8 cellular contexts compared by ENCODE assay signal in genomic region chr15:40323239-40323952, GRCh38. TPM values are rescaled to one million over a fixed set of nuclear protein-coding genes. Genes with fewer than 3 reads are reported as not detected.
A peak's percentile ranks its signal among the peaks of the same experiment; 100 is the strongest.
DNase-seq lines count a peak whose midpoint lies in the region; ATAC-seq and TF ChIP-seq lines count a peak whose summit lies in the region.

Gene INAFM2, plus strand, starts transcription at chr15:40323692. Its CDS starts 364 bp downstream, at chr15:40324056.

- POLR2A ChIA-PET in Caco-2 (lab: Charles Lee): interaction anchor here (0.6 kb wide), 1 partner anchor 9 kb away, joined by 3 read pairs; no protein-coding TSS in a partner anchor

- DNase-seq in Caco-2 (peak; percentile 90 to 93), HT1080 (ENCODE audit: low read depth) (peak; percentile 95), NOMO-1 treated with dmso at 0.1 percent for 144 hours (lab: John Stamatoyannopoulos, UW; ENCODE audit: unreplicated experiment) (peak; percentile 96), mesenteric fat pad (ENCODE audit: low spot score) (peak; percentile 96)
- peak; percentile 63 to 83 (median 70) for DNase-seq in activated CD8-positive, alpha-beta memory T cell treated with anti-CD3 and anti-CD28 coated beads for 48 hours (ENCODE audit: low read depth in 2 of 3, low spot score in 2 of 3)
- DNase-seq in stimulated activated CD8-positive, alpha-beta memory T cell treated with anti-CD3 and anti-CD28 coated beads, Interleukin-15, amount 100 ng/mL, for 24 hours (ENCODE audit: low read depth): peak; percentile 85

- CTCF ChIA-PET in Caco-2 (lab: Charles Lee): interaction anchor here (0.6 to 1.5 kb wide), 17 partner anchors 13 to 217 kb away, joined by 3 to 47 read pairs (median 4); partner anchors contain the start of genes CCDC9B, IVD and KNSTRN

- TF ChIP-seq CTCF in Caco-2 (IDR thresholded peaks at IDR 0.05; ENCODE audit: insufficient read depth in 1 of 2, low read depth in 1 of 2, low read length in 1 of 2, severe bottlenecking in 1 of 2, unreplicated experiment in 1 of 2): peak; percentile 69 to 72

- H3K36me3 ChIP-seq in Caco-2 (ENCODE audit: control insufficient read depth, insufficient read depth, low read length) (peaks cover 1% of the 10 kb centered on the region; the same call in 1 of the 2 replicates), endocrine pancreas (ENCODE audit: control insufficient read depth, insufficient read depth, low read length) (no peaks in the 10 kb centered on the region)

- peaks cover 25% of the 10 kb centered on the region for H3K4me1 Mint-ChIP-seq in Caco-2 (ENCODE audit: low read depth, unreplicated experiment)

- peak within 1 kb of the TSS; percentile 54 for H3K9ac ChIP-seq in endocrine pancreas (ENCODE audit: control insufficient read depth, insufficient read depth, low read length)

- H3K36me3 Mint-ChIP-seq in Caco-2 (ENCODE audit: insufficient read depth, unreplicated experiment): peaks cover 6% of the 10 kb centered on the region

- H3K4me3 ChIP-seq in Caco-2 (ENCODE audit: low read depth, low read length) (peak within 1 kb of the TSS; percentile 74), endocrine pancreas (ENCODE audit: control insufficient read depth, insufficient read depth, low read length) (no peak within 1 kb of the TSS)

- no peaks in the 10 kb centered on the region for H3K9me3 Mint-ChIP-seq in Caco-2 (ENCODE audit: unreplicated experiment)

- no peak within 1 kb of the TSS for H3K27ac Mint-ChIP-seq in Caco-2 (ENCODE audit: unreplicated experiment)

- no peaks in the 10 kb centered on the region for H3K27me3 Mint-ChIP-seq in Caco-2 (ENCODE audit: insufficient read depth, unreplicated experiment)

- H3K9me3 ChIP-seq in Caco-2 (no peaks in the 10 kb centered on the region), endocrine pancreas (ENCODE audit: control insufficient read depth, low read length) (no peaks in the 10 kb centered on the region)

- peak within 1 kb of the TSS; percentile 66 for H3K4me3 Mint-ChIP-seq in Caco-2 (ENCODE audit: unreplicated experiment)

- no TSS peak for BruUV-seq in Caco-2 (replicated peaks; lab: Mats Ljungman, UMichigan)

- H3K4me1 ChIP-seq in Caco-2: peaks cover 16% of the 10 kb centered on the region
- H3K4me1 ChIP-seq in endocrine pancreas (ENCODE audit: control insufficient read depth, insufficient read depth, low read length): peaks cover 15% of the 10 kb centered on the region

- intact Hi-C loops in Caco-2 (cut with micrococcal nuclease; ENCODE audit: unreplicated experiment): loop anchor here (5.0 kb wide), 1 partner anchor 99 kb away; no protein-coding TSS in a partner anchor

- ATAC-seq in GM21360 (IDR thresholded peaks at IDR 0.05; ENCODE audit: unreplicated experiment): peak; percentile 89

- no peaks in the 10 kb centered on the region for H3K27me3 ChIP-seq in Caco-2 (replicated peaks; ENCODE audit: control insufficient read depth, insufficient read depth, low read length)
- H3K27me3 ChIP-seq in endocrine pancreas (ENCODE audit: control insufficient read depth, insufficient read depth, low read length): no peaks in the 10 kb centered on the region

RNA-seq across cellular contexts. Expression of gene INAFM2, which starts in this region (rescaled TPM):
- 13.4 and 15.4 TPM in 2 replicates for total RNA-seq in Caco-2 (2022)
- 23.9 and 28.7 TPM in 2 replicates for total RNA-seq in HT1080 (2014; rRNA removed; shearing (Covaris generic))
- polyA plus RNA-seq in HT1080 (2015; cell fraction: cytosol; rRNA removed): 22.9 and 26.2 TPM in 2 replicates
- polyA plus RNA-seq in HT1080 (2015; cell fraction: nucleus; rRNA removed): 19.3 and 24.8 TPM in 2 replicates
- 27.9 TPM for total RNA-seq in mesenteric fat pad
